15 cellular contexts compared by ENCODE assay signal in genomic region chr11:34633640-34633989, GRCh38. TPM values are rescaled to one million over a fixed set of nuclear protein-coding genes. Genes with fewer than 3 reads are reported as not detected.
DNase-seq lines count a peak whose midpoint lies in the region; ATAC-seq, FAIRE-seq and TF ChIP-seq lines count a peak whose summit lies in the region.
"Had no signal": no experiment of that assay in that cellular context is flagged by ENCODE, and none has a peak within 500 bp of the region (broad histone marks: within the 10 kb centered on the region; RNA-seq: fewer than 3 reads in every experiment).

No MANE protein-coding gene starts in this region.

- no peak overlapping the region for H3K9ac ChIP-seq in astrocyte (ENCODE audit: low read length)

- no peaks in the 10 kb centered on the region for H3K27me3 ChIP-seq in astrocyte (ENCODE audit: insufficient read depth, low read length)

- H3K36me3 ChIP-seq in astrocyte (ENCODE audit: insufficient read depth, low read length): no peaks in the 10 kb centered on the region

- no peak for FAIRE-seq in astrocyte (lab: Jason Lieb, UNC)

- H3K9me3 ChIP-seq in astrocyte (ENCODE audit: insufficient read depth, low read depth, low read length): no peaks in the 10 kb centered on the region

- H3K27me3 Mint-ChIP-seq in astrocyte (ENCODE audit: low read depth, unreplicated experiment): no peaks in the 10 kb centered on the region
- H3K27me3 Mint-ChIP-seq: T-cell had no signal

- no peaks in the 10 kb centered on the region for H3K9me3 Mint-ChIP-seq in astrocyte (ENCODE audit: unreplicated experiment)
- no peaks in the 10 kb centered on the region for H3K9me3 Mint-ChIP-seq in stimulated activated effector memory CD8-positive, alpha-beta T cell treated with anti-CD3 and anti-CD28 coated beads, Interleukin-12 subunit alpha, Interleukin-12 subunit beta, amount 100 ng/mL, for 72 hours
- H3K9me3 Mint-ChIP-seq: activated naive CD4-positive, alpha-beta T cell treated with anti-CD3 and anti-CD28 coated beads for 36 hours; CD8-positive, alpha-beta T cell; T-cell had no signal

- intact Hi-C loops in left cardiac atrium (cut with DNase I): no loop called here

- no peaks in the 10 kb centered on the region for H4K20me1 ChIP-seq in astrocyte (ENCODE audit: insufficient read depth, low read length)

- H3K4me1 Mint-ChIP-seq in astrocyte (ENCODE audit: low read depth, unreplicated experiment): no peaks in the 10 kb centered on the region
- H3K4me1 Mint-ChIP-seq in stimulated activated effector memory CD8-positive, alpha-beta T cell treated with anti-CD3 and anti-CD28 coated beads, Interleukin-12 subunit alpha, Interleukin-12 subunit beta, amount 100 ng/mL, for 72 hours: peaks cover 9% of the 10 kb centered on the region

- H3K4me3 ChIP-seq in astrocyte (ENCODE audit: insufficient read depth, low read depth, low read length): no peak overlapping the region

- no peak overlapping the region for H2AFZ ChIP-seq in astrocyte (ENCODE audit: low read depth, low read length)

- no peak overlapping the region for H3K4me3 Mint-ChIP-seq in astrocyte (ENCODE audit: unreplicated experiment)
- no peak overlapping the region for H3K4me3 Mint-ChIP-seq in stimulated activated effector memory CD8-positive, alpha-beta T cell treated with anti-CD3 and anti-CD28 coated beads, Interleukin-12 subunit alpha, Interleukin-12 subunit beta, amount 100 ng/mL, for 72 hours
- H3K4me3 Mint-ChIP-seq: activated naive CD4-positive, alpha-beta T cell treated with anti-CD3 and anti-CD28 coated beads for 36 hours; CD8-positive, alpha-beta T cell; T-cell had no signal

- no peak overlapping the region for H3K27ac Mint-ChIP-seq in astrocyte (ENCODE audit: unreplicated experiment)
- H3K27ac Mint-ChIP-seq in stimulated activated effector memory CD8-positive, alpha-beta T cell treated with anti-CD3 and anti-CD28 coated beads, Interleukin-12 subunit alpha, Interleukin-12 subunit beta, amount 100 ng/mL, for 72 hours: no peak overlapping the region
- H3K27ac Mint-ChIP-seq: activated naive CD4-positive, alpha-beta T cell treated with anti-CD3 and anti-CD28 coated beads for 36 hours; CD8-positive, alpha-beta T cell had no signal

- no peak overlapping the region for H3K27ac ChIP-seq in astrocyte (ENCODE audit: low read depth, low read length)

- no peak for TF ChIP-seq CTCF in astrocyte (IDR thresholded peaks at IDR 0.05; ENCODE audit: insufficient read depth, low read depth, low read length)

- H3K4me1 ChIP-seq in astrocyte (ENCODE audit: insufficient read depth, low read length): peaks cover 18% of the 10 kb centered on the region

- DNase-seq in astrocyte (ENCODE audit: low read depth) (no peak), pons (ENCODE audit: low spot score) (peak; percentile 44), left cardiac atrium (no peak), UCSD-AML1 (lab: John Stamatoyannopoulos, UW; ENCODE audit: unreplicated experiment) (no peak)
- no peak for DNase-seq in stimulated activated effector memory CD8-positive, alpha-beta T cell treated with anti-CD3 and anti-CD28 coated beads, Interleukin-12 subunit alpha, Interleukin-12 subunit beta, amount 100 ng/mL, for 72 hours (ENCODE audit: low spot score in 2 of 2)
- DNase-seq: activated CD4-positive, alpha-beta T cell treated with anti-CD3 and anti-CD28 coated beads, Interleukin-2, amount 50 U/mL, for 48 hours; CD8-positive, alpha-beta T cell; NCI-H2171; stimulated activated CD4-positive, alpha-beta T cell treated with anti-CD3 and anti-CD28 coated beads, Interleukin-1b, Interleukin-23, amount 100 ng/mL, for 48 hours had no signal

- H3K79me2 ChIP-seq in astrocyte (ENCODE audit: insufficient read depth, low read length): no peaks in the 10 kb centered on the region

- no peaks in the 10 kb centered on the region for H3K36me3 Mint-ChIP-seq in astrocyte (ENCODE audit: low read depth, unreplicated experiment)
- H3K36me3 Mint-ChIP-seq in stimulated activated effector memory CD8-positive, alpha-beta T cell treated with anti-CD3 and anti-CD28 coated beads, Interleukin-12 subunit alpha, Interleukin-12 subunit beta, amount 100 ng/mL, for 72 hours: no peaks in the 10 kb centered on the region
- H3K36me3 Mint-ChIP-seq: CD8-positive, alpha-beta T cell; T-cell had no signal

- peak; percentile 15 for ATAC-seq in GM19467 (IDR thresholded peaks at IDR 0.05; ENCODE audit: unreplicated experiment)
- ATAC-seq in HG03139 (IDR thresholded peaks at IDR 0.05; ENCODE audit: unreplicated experiment): peak; percentile 28
- ATAC-seq in GM21360 (IDR thresholded peaks at IDR 0.05; ENCODE audit: unreplicated experiment): no peak
- ATAC-seq in left cardiac atrium: no peak
- ATAC-seq in stimulated activated effector memory CD8-positive, alpha-beta T cell treated with anti-CD3 and anti-CD28 coated beads, Interleukin-12 subunit alpha, Interleukin-12 subunit beta, amount 100 ng/mL, for 72 hours: no peak
- ATAC-seq: CD8-positive, alpha-beta T cell had no signal

- peak overlapping the region; percentile 20 for H3K4me2 ChIP-seq in astrocyte (ENCODE audit: low read length)

RNA-seq across cellular contexts. Expression of gene EHF, which starts 12.7 kb away (rescaled TPM):
- total RNA-seq in astrocyte: 0.25 TPM in 1 of 2 replicates, not detected in the other
- under 1 TPM; 0.65 to 0.82 TPM for total RNA-seq in left cardiac atrium
- total RNA-seq: activated naive CD4-positive, alpha-beta T cell treated with anti-CD3 and anti-CD28 coated beads for 36 hours; CD8-positive, alpha-beta T cell; pulmonary artery endothelial cell had no signal

Comparison
In these comparisons a context has a peak if more than half of its experiments do, and no peak if none do; other contexts are left out.
1. ATAC-seq: peak in GM19467 (single experiment) and HG03139 (single experiment); none in GM21360 (single experiment), left cardiac atrium (0 of 2) and stimulated activated effector memory CD8-positive, alpha-beta T cell treated with anti-CD3 and anti-CD28 coated beads, Interleukin-12 subunit alpha, Interleukin-12 subunit beta, amount 100 ng/mL, for 72 hours (single experiment).